8 cellular contexts compared by ENCODE assay signal in genomic region chr1:150549496-150550221, GRCh38. TPM values are rescaled to one million over a fixed set of nuclear protein-coding genes. Genes with fewer than 3 reads are reported as not detected.
A peak's percentile ranks its signal among the peaks of the same experiment; 100 is the strongest.
DNase-seq lines count a peak whose midpoint lies in the region; ATAC-seq and TF ChIP-seq lines count a peak whose summit lies in the region.

No MANE protein-coding gene starts in this region.

- POLR2A ChIA-PET in naive thymus-derived CD8-positive, alpha-beta T cell (lab: Charles Lee) = interaction anchor here (0.6 to 5.5 kb wide), 2 partner anchors 10 to 11 kb away, joined by 5 to 28 read pairs; no protein-coding TSS in a partner anchor

- no peaks in the 10 kb centered on the region for H3K36me3 Mint-ChIP-seq in naive thymus-derived CD8-positive, alpha-beta T cell

- no peaks in the 10 kb centered on the region for H3K9me3 Mint-ChIP-seq in naive thymus-derived CD8-positive, alpha-beta T cell

- H3K9me3 ChIP-seq in NT2/D1 (ENCODE audit: insufficient read depth, low read length) = no peaks in the 10 kb centered on the region

- TF ChIP-seq CTCF in AG09319 (IDR thresholded peaks at IDR 0.05; ENCODE audit: low read depth, low read length) = peak; percentile 18
- TF ChIP-seq CTCF in epithelial cell of esophagus (IDR thresholded peaks at IDR 0.05; ENCODE audit: insufficient read depth, low read depth, low read length, missing control alignments) = peak; percentile 32

- no peaks in the 10 kb centered on the region for H3K27me3 ChIP-seq in NT2/D1 (ENCODE audit: insufficient read depth, insufficient read length)

- ATAC-seq in naive thymus-derived CD8-positive, alpha-beta T cell = no peak
- no peak for ATAC-seq in HG02798 (IDR thresholded peaks at IDR 0.05; ENCODE audit: poor library complexity, unreplicated experiment)
- ATAC-seq in GM21515 (IDR thresholded peaks at IDR 0.05; ENCODE audit: unreplicated experiment) = no peak

- H3K4me1 ChIP-seq in NT2/D1 (ENCODE audit: insufficient read depth, insufficient read length) = peaks cover 28% of the 10 kb centered on the region

- peak overlapping the region in 5 of 10 donors; percentile 18 to 81 (median 59) for H3K27ac Mint-ChIP-seq in naive thymus-derived CD8-positive, alpha-beta T cell

- DNase-seq in AG09319 (ENCODE audit: extremely low read depth, low read depth) = no peak
- DNase-seq in NT2/D1 (ENCODE audit: low read depth, low spot score) = no peak
- DNase-seq in epithelial cell of esophagus (ENCODE audit: low read depth) = no peak
- DNase-seq in naive thymus-derived CD8-positive, alpha-beta T cell = no peak
- no peak for DNase-seq in NCI-H1417 (lab: John Stamatoyannopoulos, UW)
- DNase-seq in NCI-H2029 (lab: John Stamatoyannopoulos, UW) = no peak

- peaks cover 7 to 30% (median 24%) of the 10 kb centered on the region in 4 donors for H3K4me1 Mint-ChIP-seq in naive thymus-derived CD8-positive, alpha-beta T cell

- H3K4me3 ChIP-seq in NT2/D1 (ENCODE audit: insufficient read length, low read depth) = peak overlapping the region; percentile 63
- peak overlapping the region; percentile 52 for H3K4me3 ChIP-seq in epithelial cell of esophagus (ENCODE audit: low read length)

- peak overlapping the region; percentile 76 for H3K9ac ChIP-seq in NT2/D1 (ENCODE audit: insufficient read length, low read depth)

- H3K4me3 Mint-ChIP-seq in naive thymus-derived CD8-positive, alpha-beta T cell = peak overlapping the region; percentile 66 to 89 (median 81)

- H3K36me3 ChIP-seq in NT2/D1 (ENCODE audit: insufficient read depth, insufficient read length, low read length) = peaks cover 29% of the 10 kb centered on the region

- H3K27me3 Mint-ChIP-seq in naive thymus-derived CD8-positive, alpha-beta T cell = peaks cover 13 to 38% (median 17%) of the 10 kb centered on the region in 5 donors

RNA-seq across cellular contexts. Expression of gene ADAMTSL4, which starts 0.5 kb away (rescaled TPM):
- total RNA-seq in naive thymus-derived CD8-positive, alpha-beta T cell = under 1 TPM; 0.16 to 0.29 TPM
- under 1 TPM in 1 of 3 donors, not detected in 2; 0.32 TPM for polyA plus RNA-seq in naive thymus-derived CD8-positive, alpha-beta T cell

RNA-seq across cellular contexts. Expression of gene MCL1, which starts 29.8 kb away (rescaled TPM):
- 100 to 1,000 TPM; 291 TPM for total RNA-seq in naive thymus-derived CD8-positive, alpha-beta T cell
- 100 to 1,000 TPM; 125 to 170 (median 146) TPM for polyA plus RNA-seq in naive thymus-derived CD8-positive, alpha-beta T cell

RNA-seq across cellular contexts. Expression of gene FALEC, which starts 34.1 kb away (rescaled TPM):
- total RNA-seq in naive thymus-derived CD8-positive, alpha-beta T cell = 1 to 10 TPM in 1 of 2 experiments, not detected in 1; 1.9 TPM
- 1 to 10 TPM in 1 of 3 donors, under 1 TPM in 1, not detected in 1; 0.38 to 1.3 TPM for polyA plus RNA-seq in naive thymus-derived CD8-positive, alpha-beta T cell

RNA-seq across cellular contexts. Expression of gene ECM1, which starts 41.8 kb away (rescaled TPM):
- 1 to 10 TPM; 1.5 to 1.6 TPM for total RNA-seq in naive thymus-derived CD8-positive, alpha-beta T cell
- under 1 TPM in 1 of 3 donors, not detected in 2; 0.17 TPM for polyA plus RNA-seq in naive thymus-derived CD8-positive, alpha-beta T cell
